9 cellular contexts compared by ENCODE assay signal in genomic region chr15:90143176-90143655, GRCh38. TPM values are rescaled to one million over a fixed set of nuclear protein-coding genes. Genes with fewer than 3 reads are reported as not detected.
DNase-seq lines count a peak whose midpoint lies in the region; ATAC-seq lines count a peak whose summit lies in the region.
"Had no signal": no experiment of that assay in that cellular context is flagged by ENCODE, and none has a peak within 500 bp of the region (broad histone marks: within the 10 kb centered on the region; RNA-seq: fewer than 3 reads in every experiment).

No MANE protein-coding gene starts in this region.

- H3K27ac ChIP-seq in mesenchymal stem cell (ENCODE audit: low read length, poor library complexity, severe bottlenecking): no peak overlapping the region
- H3K27ac ChIP-seq: SK-N-MC had no signal

- H3K14ac ChIP-seq in mesenchymal stem cell (ENCODE audit: low read length in 2 of 2): no peak overlapping the region

- peak overlapping the region in 1 of 2 experiments; percentile 9 for H3K4ac ChIP-seq in mesenchymal stem cell (ENCODE audit: low read depth in 1 of 2, low read length in 2 of 2)

- no peak overlapping the region for H2BK120ac ChIP-seq in mesenchymal stem cell (ENCODE audit: low read depth, low read length)

- H4K91ac ChIP-seq in mesenchymal stem cell (ENCODE audit: low read length): peak overlapping the region; percentile 4

- no peak overlapping the region for H3K4me2 ChIP-seq in mesenchymal stem cell (ENCODE audit: low read length, poor library complexity, severe bottlenecking)

- no peak overlapping the region for H3K23ac ChIP-seq in mesenchymal stem cell (ENCODE audit: low read length in 2 of 2)

- no peaks in the 10 kb centered on the region for H3K9me3 ChIP-seq in mesenchymal stem cell (ENCODE audit: control insufficient read depth, low read length)

- no peaks in the 10 kb centered on the region for H3K36me3 ChIP-seq in mesenchymal stem cell (ENCODE audit: control insufficient read depth in 1 of 2, insufficient read depth in 2 of 2, low read depth in 1 of 2, low read length in 2 of 2)

- H2AK5ac ChIP-seq in mesenchymal stem cell (ENCODE audit: low read length, severe bottlenecking): no peak overlapping the region

- peak; percentile 61 for DNase-seq in COR-L47 (lab: John Stamatoyannopoulos, UW)
- peak; percentile 81 for DNase-seq in H4 (ENCODE audit: low spot score)
- peak; percentile 25 for DNase-seq in NCI-H510A (lab: John Stamatoyannopoulos, UW)
- peak; percentile 36 to 58 for DNase-seq in activated CD4-positive, alpha-beta T cell treated with anti-CD3 and anti-CD28 coated beads for 24 hours (ENCODE audit: low read depth in 2 of 2)
- peak; percentile 73 for DNase-seq in dermis blood vessel endothelial cell
- DNase-seq in mesenchymal stem cell: peak; percentile 76
- DNase-seq in stimulated activated CD8-positive, alpha-beta memory T cell treated with anti-CD3 and anti-CD28 coated beads, Interleukin-7, amount 100 ng/mL, for 1 hour (ENCODE audit: low read depth in 2 of 2): peak; percentile 12 to 28

- ATAC-seq in HG03378 (IDR thresholded peaks at IDR 0.05; ENCODE audit: unreplicated experiment): no peak

- peak overlapping the region; percentile 10 to 71 for H3K18ac ChIP-seq in mesenchymal stem cell (ENCODE audit: low read depth in 1 of 2, low read length in 2 of 2)

- peak overlapping the region; percentile 88 for H2AFZ ChIP-seq in mesenchymal stem cell (ENCODE audit: low read depth, low read length)

- H3K4me1 ChIP-seq in mesenchymal stem cell (ENCODE audit: control insufficient read depth, insufficient read depth, low read depth, low read length): peaks cover 14% of the 10 kb centered on the region

- no peak overlapping the region for H3K4me3 ChIP-seq in mesenchymal stem cell (ENCODE audit: insufficient read depth in 1 of 2, low read depth in 1 of 2, low read length in 2 of 2)
- H3K4me3 ChIP-seq: SK-N-MC had no signal

- WGBS in mesenchymal stem cell: 21% methylated on average over 12 of the region's 12 CpGs

- H2BK5ac ChIP-seq in mesenchymal stem cell (ENCODE audit: low read depth, low read length, poor library complexity, severe bottlenecking): no peak overlapping the region

- H3K79me1 ChIP-seq in mesenchymal stem cell (replicated peaks; ENCODE audit: low read length, poor library complexity, severe bottlenecking): no peaks in the 10 kb centered on the region

- H2BK15ac ChIP-seq in mesenchymal stem cell (ENCODE audit: low read depth, poor library complexity, severe bottlenecking): no peak overlapping the region

- no peaks in the 10 kb centered on the region for H3K27me3 ChIP-seq in mesenchymal stem cell (ENCODE audit: control insufficient read depth in 1 of 2, insufficient read depth in 1 of 2, low read length in 2 of 2)

- peak overlapping the region in 1 of 2 experiments; percentile 29 for H2BK12ac ChIP-seq in mesenchymal stem cell (ENCODE audit: low read length in 2 of 2)

- H3K9ac ChIP-seq in mesenchymal stem cell (ENCODE audit: low read length): no peak overlapping the region

- peak overlapping the region; percentile 83 for H4K8ac ChIP-seq in mesenchymal stem cell (ENCODE audit: low read length)

RNA-seq across cellular contexts. Expression of gene IDH2, which starts 40.9 kb away (rescaled TPM):
- 43.2 and 48.5 TPM in 2 replicates for total RNA-seq in H4 (2014; rRNA removed; shearing (Covaris generic))
- 77.3 and 127 TPM in 2 replicates for total RNA-seq in dermis blood vessel endothelial cell
- 33.5 TPM for polyA plus RNA-seq in mesenchymal stem cell (2013, experiment 1 of 2)
- polyA plus RNA-seq in mesenchymal stem cell (2013, experiment 2 of 2): 33.2 TPM

RNA-seq across cellular contexts. Expression of gene SEMA4B, which starts 57.9 kb away (rescaled TPM):
- total RNA-seq in H4 (2014; rRNA removed; shearing (Covaris generic)): 13.5 and 18.9 TPM in 2 replicates
- 6.3 and 9.4 TPM in 2 replicates for total RNA-seq in dermis blood vessel endothelial cell
- 21.4 TPM for polyA plus RNA-seq in mesenchymal stem cell (2013, experiment 1 of 2)
- polyA plus RNA-seq in mesenchymal stem cell (2013, experiment 2 of 2): 22.7 TPM

Comparison
In these comparisons a context has a peak if more than half of its experiments do, and no peak if none do; other contexts are left out.
1. DNase-seq: peak in every context shown above with its lines; median percentile 81 in H4; 76 in mesenchymal stem cell; 73 in dermis blood vessel endothelial cell; 61 in COR-L47; 47 in activated CD4-positive, alpha-beta T cell treated with anti-CD3 and anti-CD28 coated beads for 24 hours; 25 in NCI-H510A; 20 in stimulated activated CD8-positive, alpha-beta memory T cell treated with anti-CD3 and anti-CD28 coated beads, Interleukin-7, amount 100 ng/mL, for 1 hour.